Comparison of ENCODE assay signal across 14 cellular contexts in genomic region chr11:34655335-34656008, GRCh38. TPM values are rescaled to one million over a fixed set of nuclear protein-coding genes. Genes with fewer than 3 reads are reported as not detected.
DNase-seq lines count a peak whose midpoint lies in the region; ATAC-seq and TF ChIP-seq lines count a peak whose summit lies in the region.
"Had no signal": no experiment of that assay in that cellular context is flagged by ENCODE, and none has a peak within 500 bp of the region (broad histone marks: within the 10 kb centered on the region; RNA-seq: fewer than 3 reads in every experiment).

No MANE protein-coding gene starts in this region.

- intact Hi-C loops in CD14-positive monocyte (cut with micrococcal nuclease) (loop anchor here (10.0 kb wide), 2 partner anchors 71 to 379 kb away; no protein-coding TSS in a partner anchor), prostate gland (cut with DNase I) (no loop called here), tibial artery (cut with DNase I; ENCODE audit: low total_unique reads) (no loop called here)

- no peak for ATAC-seq in HG02763 (IDR thresholded peaks at IDR 0.05; ENCODE audit: unreplicated experiment)
- ATAC-seq in HG02588 (IDR thresholded peaks at IDR 0.05; ENCODE audit: unreplicated experiment): no peak
- ATAC-seq: stimulated activated naive CD8-positive, alpha-beta T cell treated with anti-CD3 and anti-CD28 coated beads, Interleukin-15, amount 100 ng/mL, for 72 hours had no signal

- TF ChIP-seq POLR2A in prostate gland (IDR thresholded peaks at IDR 0.05): no peak

- peak overlapping the region in 6 of 7 donors; percentile 81 to 95 (median 92) for H3K27ac Mint-ChIP-seq in CD14-positive monocyte
- H3K27ac Mint-ChIP-seq: activated CD4-positive, alpha-beta memory T cell treated with anti-CD3 and anti-CD28 coated beads, Interleukin-2, amount 10 ng/mL, durations not matched to agents 7 days and 5 days; stimulated activated naive CD8-positive, alpha-beta T cell treated with anti-CD3 and anti-CD28 coated beads, Interleukin-15, amount 100 ng/mL, for 72 hours had no signal

- H3K4me1 ChIP-seq in prostate gland (replicated peaks) (peaks cover 27% of the 10 kb centered on the region), tibial artery (no peaks in the 10 kb centered on the region)
- H3K4me1 ChIP-seq: ascending aorta had no signal

- H3K36me3 Mint-ChIP-seq in CD14-positive monocyte: peaks cover 0 to 2% of the 10 kb centered on the region in 2 donors

- H3K4me3 ChIP-seq in prostate gland (no peak overlapping the region), tibial artery (no peak overlapping the region)
- H3K4me3 ChIP-seq: ascending aorta, mucosa of descending colon had no signal

- no peak for DNase-seq in CD14-positive monocyte (ENCODE audit: low spot score)
- DNase-seq in RKO (ENCODE audit: low spot score): peak; percentile 64
- DNase-seq in epithelial cell of prostate (ENCODE audit: low read depth, low spot score): no peak
- DNase-seq in prostate gland (ENCODE audit: low spot score): no peak
- no peak for DNase-seq in GM03348 (ENCODE audit: low spot score)
- no peak for DNase-seq in tibial artery
- DNase-seq: activated CD4-positive, alpha-beta memory T cell treated with anti-CD3 and anti-CD28 coated beads, Interleukin-2, amount 10 ng/mL, durations not matched to agents 7 days and 5 days; mucosa of descending colon; NCI-H1417 treated with DMSO at 0.1 percent for 48 hours; OCI-M1; stimulated activated naive CD8-positive, alpha-beta T cell treated with anti-CD3 and anti-CD28 coated beads, Interleukin-15, amount 100 ng/mL, for 72 hours had no signal

- H3K36me3 ChIP-seq in prostate gland: peaks cover 0 to 2% of the 10 kb centered on the region in 2 donors
- H3K36me3 ChIP-seq in tibial artery: no peaks in the 10 kb centered on the region
- H3K36me3 ChIP-seq: ascending aorta had no signal

- peaks cover 52% of the 10 kb centered on the region for H3K4me1 Mint-ChIP-seq in CD14-positive monocyte

- H3K27ac ChIP-seq in epithelial cell of prostate: peak overlapping the region; percentile 99
- H3K27ac ChIP-seq in prostate gland: peak overlapping the region; percentile 81 to 90
- no peak overlapping the region for H3K27ac ChIP-seq in tibial artery
- H3K27ac ChIP-seq: ascending aorta had no signal

- H3K9me3 ChIP-seq in prostate gland (no peaks in the 10 kb centered on the region), tibial artery (no peaks in the 10 kb centered on the region)
- H3K9me3 ChIP-seq: ascending aorta, mucosa of descending colon had no signal

- H3K27me3 Mint-ChIP-seq in CD14-positive monocyte (ENCODE audit: low read depth in 3 of 3): no peaks in the 10 kb centered on the region

- H3K9me3 Mint-ChIP-seq in CD14-positive monocyte: peaks cover 0 to 2% (median 0%) of the 10 kb centered on the region in 7 donors
- H3K9me3 Mint-ChIP-seq: activated CD4-positive, alpha-beta memory T cell treated with anti-CD3 and anti-CD28 coated beads, Interleukin-2, amount 10 ng/mL, durations not matched to agents 7 days and 5 days; stimulated activated naive CD8-positive, alpha-beta T cell treated with anti-CD3 and anti-CD28 coated beads, Interleukin-15, amount 100 ng/mL, for 72 hours had no signal

- WGBS in prostate gland: 41% methylated on average over 2 of the region's 2 CpGs

- TF ChIP-seq CTCF in CD14-positive monocyte (IDR thresholded peaks at IDR 0.05): no peak
- no peak for TF ChIP-seq CTCF in prostate gland (IDR thresholded peaks at IDR 0.05)
- TF ChIP-seq CTCF in tibial artery (IDR thresholded peaks at IDR 0.05): no peak

- H3K4me3 Mint-ChIP-seq in CD14-positive monocyte: no peak overlapping the region
- H3K4me3 Mint-ChIP-seq: activated CD4-positive, alpha-beta memory T cell treated with anti-CD3 and anti-CD28 coated beads, Interleukin-2, amount 10 ng/mL, durations not matched to agents 7 days and 5 days; stimulated activated naive CD8-positive, alpha-beta T cell treated with anti-CD3 and anti-CD28 coated beads, Interleukin-15, amount 100 ng/mL, for 72 hours had no signal

- H3K27me3 ChIP-seq in prostate gland (replicated peaks; ENCODE audit: insufficient read depth) (no peaks in the 10 kb centered on the region), tibial artery (no peaks in the 10 kb centered on the region)
- H3K27me3 ChIP-seq: ascending aorta had no signal

RNA-seq across cellular contexts. Expression of gene EHF, which starts 34.6 kb away (rescaled TPM):
- polyA plus RNA-seq in CD14-positive monocyte: under 1 TPM in 1 of 2 donors, not detected in 1; 0.21 TPM
- total RNA-seq in prostate gland: 100 to 1,000 TPM; 164 to 332 TPM
- total RNA-seq: activated CD4-positive, alpha-beta memory T cell treated with anti-CD3 and anti-CD28 coated beads, Interleukin-2, amount 10 ng/mL, durations not matched to agents 7 days and 5 days; ascending aorta had no signal

Comparison
In these comparisons a context has a peak if more than half of its experiments do, and no peak if none do; other contexts are left out.
1. H3K27ac ChIP-seq: peak in epithelial cell of prostate (single experiment) and prostate gland (2 of 2); none in tibial artery (0 of 2).
2. intact Hi-C loops: an anchor here in CD14-positive monocyte (10.0 kb wide); none called in prostate gland and tibial artery.